23 cellular contexts compared by ENCODE assay signal in the genomic region with DNA sequence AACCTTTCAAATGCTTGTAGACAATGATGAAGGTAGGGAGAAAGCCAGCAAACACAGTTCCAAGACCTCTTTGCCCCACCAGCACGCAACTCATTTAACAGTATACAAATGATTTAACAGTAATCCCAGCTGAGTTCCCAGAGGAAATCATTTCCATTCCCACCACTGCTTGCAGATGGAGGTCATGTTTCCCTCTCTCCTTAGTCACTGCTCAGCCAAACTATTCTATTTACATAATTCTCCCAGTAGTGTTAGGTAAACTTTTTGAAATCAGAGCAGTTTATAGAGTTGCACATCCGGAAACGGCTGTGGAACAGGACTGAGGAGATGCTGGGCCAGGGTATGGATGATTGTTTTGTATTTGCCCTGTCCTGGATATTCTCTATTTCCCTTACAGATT.
DNase-seq lines count a peak whose midpoint lies in the region; ATAC-seq and TF ChIP-seq lines count a peak whose summit lies in the region.
"Had no signal": no experiment of that assay in that cellular context is flagged by ENCODE, and none has a peak within 500 bp of the region (broad histone marks: within the 10 kb centered on the region; RNA-seq: fewer than 3 reads in every experiment).

No MANE protein-coding gene starts in this region.

- no peak for TF ChIP-seq CTCF in AG09319 (IDR thresholded peaks at IDR 0.05; ENCODE audit: low read depth, low read length)
- TF ChIP-seq CTCF in LNCaP clone FGC (IDR thresholded peaks at IDR 0.05; ENCODE audit: control insufficient read depth, extremely low read depth, insufficient read depth): no peak
- TF ChIP-seq CTCF in chondrocyte (IDR thresholded peaks at IDR 0.05): no peak

- no peak overlapping the region for H3K4me3 Mint-ChIP-seq in chondrocyte (ENCODE audit: unreplicated experiment)
- no peak overlapping the region for H3K4me3 Mint-ChIP-seq in T-cell
- H3K4me3 Mint-ChIP-seq: CD4-positive, alpha-beta memory T cell; neural progenitor cell; stimulated activated effector memory CD8-positive, alpha-beta T cell treated with anti-CD3 and anti-CD28 coated beads, Interleukin-12 subunit alpha, Interleukin-12 subunit beta, amount 100 ng/mL, for 72 hours had no signal

- no peak overlapping the region for H2AK5ac ChIP-seq in mesenchymal stem cell (ENCODE audit: low read length, severe bottlenecking)

- no peak overlapping the region for H2BK15ac ChIP-seq in mesenchymal stem cell (ENCODE audit: low read depth, poor library complexity, severe bottlenecking)

- no peaks in the 10 kb centered on the region for H3K4me1 ChIP-seq in mesenchymal stem cell (ENCODE audit: control insufficient read depth, insufficient read depth, low read depth, low read length)
- H3K4me1 ChIP-seq: neural progenitor cell, testis had no signal

- DNase-seq in AG09319 (ENCODE audit: extremely low read depth, low read depth) (peak; percentile 29), LNCaP clone FGC (ENCODE audit: low read depth) (peak; percentile 68), chondrocyte (ENCODE audit: low spot score) (no peak), mesenchymal stem cell (peak; percentile 73), T-cell (no peak), NCI-H2227 (lab: John Stamatoyannopoulos, UW; ENCODE audit: unreplicated experiment) (no peak), MG63 (no peak)
- no peak for DNase-seq in activated naive CD4-positive, alpha-beta T cell treated with anti-CD3 and anti-CD28 coated beads, Interleukin-2, amount 50 U/mL, for 16 hours
- DNase-seq: ACHN; activated CD4-positive, alpha-beta T cell treated with anti-CD3 and anti-CD28 coated beads, Interleukin-2, amount 50 U/mL, for 4 hours; activated effector memory CD4-positive, alpha-beta T cell treated with anti-CD3 and anti-CD28 coated beads, Interleukin-2, amount 50 U/mL, for 16 hours; CD4-positive, alpha-beta memory T cell; DMS79; left cardiac atrium; mucosa of descending colon; NCI-H1930; NCI-H446 treated with DMSO at 0.1 percent for 48 hours; retina; Right ventricle myocardium superior; testis had no signal

- H3K36me3 Mint-ChIP-seq in chondrocyte (ENCODE audit: low read depth): no peaks in the 10 kb centered on the region
- no peaks in the 10 kb centered on the region for H3K36me3 Mint-ChIP-seq in T-cell
- H3K36me3 Mint-ChIP-seq: CD4-positive, alpha-beta memory T cell; neural progenitor cell; stimulated activated effector memory CD8-positive, alpha-beta T cell treated with anti-CD3 and anti-CD28 coated beads, Interleukin-12 subunit alpha, Interleukin-12 subunit beta, amount 100 ng/mL, for 72 hours had no signal

- WGBS in mesenchymal stem cell: 73% methylated on average over 2 of the region's 3 CpGs

- H3K79me1 ChIP-seq in mesenchymal stem cell (replicated peaks; ENCODE audit: low read length, poor library complexity, severe bottlenecking): no peaks in the 10 kb centered on the region

- peak overlapping the region; percentile 6 for H3K27ac Mint-ChIP-seq in chondrocyte (ENCODE audit: unreplicated experiment)
- H3K27ac Mint-ChIP-seq in T-cell: no peak overlapping the region
- H3K27ac Mint-ChIP-seq: CD4-positive, alpha-beta memory T cell; neural progenitor cell; stimulated activated effector memory CD8-positive, alpha-beta T cell treated with anti-CD3 and anti-CD28 coated beads, Interleukin-12 subunit alpha, Interleukin-12 subunit beta, amount 100 ng/mL, for 72 hours had no signal

- no peak for ATAC-seq in T-cell (replicated peaks in 1 of 4)
- ATAC-seq: K562; left cardiac atrium; mucosa of descending colon; stimulated activated effector memory CD8-positive, alpha-beta T cell treated with anti-CD3 and anti-CD28 coated beads, Interleukin-12 subunit alpha, Interleukin-12 subunit beta, amount 100 ng/mL, for 72 hours had no signal

- CTCF ChIA-PET in T-cell (lab: Charles Lee): no interaction called here

- H3K36me3 ChIP-seq in mesenchymal stem cell (ENCODE audit: control insufficient read depth in 1 of 2, insufficient read depth in 2 of 2, low read depth in 1 of 2, low read length in 2 of 2) (no peaks in the 10 kb centered on the region), MG63 (no peaks in the 10 kb centered on the region)
- H3K36me3 ChIP-seq: neural progenitor cell had no signal

- H3K9me3 Mint-ChIP-seq in chondrocyte (ENCODE audit: low read depth): no peaks in the 10 kb centered on the region
- peaks cover 7 to 12% (median 9%) of the 10 kb centered on the region in 3 donors for H3K9me3 Mint-ChIP-seq in T-cell
- H3K9me3 Mint-ChIP-seq: neural progenitor cell had no signal

- H2BK12ac ChIP-seq in mesenchymal stem cell (ENCODE audit: low read length in 2 of 2): no peak overlapping the region

- no peak overlapping the region for H2BK120ac ChIP-seq in mesenchymal stem cell (ENCODE audit: low read depth, low read length)

- no peak overlapping the region for H2BK5ac ChIP-seq in mesenchymal stem cell (ENCODE audit: low read depth, low read length, poor library complexity, severe bottlenecking)

- H3K9me3 ChIP-seq in mesenchymal stem cell (ENCODE audit: control insufficient read depth, low read length) (no peaks in the 10 kb centered on the region), MG63 (no peaks in the 10 kb centered on the region)
- H3K9me3 ChIP-seq: mucosa of descending colon, testis had no signal

- no peak overlapping the region for H3K4ac ChIP-seq in mesenchymal stem cell (ENCODE audit: low read depth in 1 of 2, low read length in 2 of 2)

- H3K9ac ChIP-seq in mesenchymal stem cell (ENCODE audit: low read length): no peak overlapping the region
- H3K9ac ChIP-seq: neural progenitor cell had no signal

- H3K4me3 ChIP-seq in LNCaP clone FGC (ENCODE audit: low read depth, low read length) (peak overlapping the region; percentile 15; the same call in 1 of the 2 replicates), mesenchymal stem cell (ENCODE audit: insufficient read depth in 1 of 2, low read depth in 1 of 2, low read length in 2 of 2) (no peak overlapping the region), MG63 (no peak overlapping the region)
- H3K4me3 ChIP-seq: K562, mucosa of descending colon, neural progenitor cell, testis had no signal

- no peak overlapping the region for H4K8ac ChIP-seq in mesenchymal stem cell (ENCODE audit: low read length)

- H4K91ac ChIP-seq in mesenchymal stem cell (ENCODE audit: low read length): no peak overlapping the region

- POLR2A ChIA-PET in T-cell (lab: Charles Lee): no interaction called here

- no peak overlapping the region for H3K27ac ChIP-seq in mesenchymal stem cell (ENCODE audit: low read length, poor library complexity, severe bottlenecking)
- H3K27ac ChIP-seq: neural progenitor cell, testis had no signal

- no peak overlapping the region for H2AFZ ChIP-seq in mesenchymal stem cell (ENCODE audit: low read depth, low read length)
- H2AFZ ChIP-seq: neural progenitor cell had no signal

- no peak overlapping the region for H3K23ac ChIP-seq in mesenchymal stem cell (ENCODE audit: low read length in 2 of 2)

- H3K27me3 Mint-ChIP-seq in chondrocyte (ENCODE audit: low read depth): no peaks in the 10 kb centered on the region
- H3K27me3 Mint-ChIP-seq in T-cell: no peaks in the 10 kb centered on the region
- H3K27me3 Mint-ChIP-seq: CD4-positive, alpha-beta memory T cell had no signal

- no peak overlapping the region for H3K18ac ChIP-seq in mesenchymal stem cell (ENCODE audit: low read depth in 1 of 2, low read length in 2 of 2)

- no peaks in the 10 kb centered on the region for H3K27me3 ChIP-seq in mesenchymal stem cell (ENCODE audit: control insufficient read depth in 1 of 2, insufficient read depth in 1 of 2, low read length in 2 of 2)
- no peaks in the 10 kb centered on the region for H3K27me3 ChIP-seq in MG63
- H3K27me3 ChIP-seq: neural progenitor cell, testis had no signal

- no peak overlapping the region for H3K4me2 ChIP-seq in mesenchymal stem cell (ENCODE audit: low read length, poor library complexity, severe bottlenecking)
- H3K4me2 ChIP-seq: neural progenitor cell had no signal

- H3K14ac ChIP-seq in mesenchymal stem cell (ENCODE audit: low read length in 2 of 2): no peak overlapping the region

- H3K4me1 Mint-ChIP-seq in chondrocyte (ENCODE audit: low read depth) (peaks cover 13% of the 10 kb centered on the region), T-cell (no peaks in the 10 kb centered on the region)
- H3K4me1 Mint-ChIP-seq: CD4-positive, alpha-beta memory T cell; stimulated activated effector memory CD8-positive, alpha-beta T cell treated with anti-CD3 and anti-CD28 coated beads, Interleukin-12 subunit alpha, Interleukin-12 subunit beta, amount 100 ng/mL, for 72 hours had no signal

Comparison
In these comparisons a context has a peak if more than half of its experiments do, and no peak if none do; other contexts are left out.
1. DNase-seq: peak in AG09319 (single experiment), LNCaP clone FGC (single experiment) and mesenchymal stem cell (single experiment); none in chondrocyte (single experiment), T-cell (0 of 34), activated naive CD4-positive, alpha-beta T cell treated with anti-CD3 and anti-CD28 coated beads, Interleukin-2, amount 50 U/mL, for 16 hours (single experiment), NCI-H2227 (single experiment) and MG63 (single experiment).